18 cellular contexts compared by ENCODE assay signal in the genomic region with DNA sequence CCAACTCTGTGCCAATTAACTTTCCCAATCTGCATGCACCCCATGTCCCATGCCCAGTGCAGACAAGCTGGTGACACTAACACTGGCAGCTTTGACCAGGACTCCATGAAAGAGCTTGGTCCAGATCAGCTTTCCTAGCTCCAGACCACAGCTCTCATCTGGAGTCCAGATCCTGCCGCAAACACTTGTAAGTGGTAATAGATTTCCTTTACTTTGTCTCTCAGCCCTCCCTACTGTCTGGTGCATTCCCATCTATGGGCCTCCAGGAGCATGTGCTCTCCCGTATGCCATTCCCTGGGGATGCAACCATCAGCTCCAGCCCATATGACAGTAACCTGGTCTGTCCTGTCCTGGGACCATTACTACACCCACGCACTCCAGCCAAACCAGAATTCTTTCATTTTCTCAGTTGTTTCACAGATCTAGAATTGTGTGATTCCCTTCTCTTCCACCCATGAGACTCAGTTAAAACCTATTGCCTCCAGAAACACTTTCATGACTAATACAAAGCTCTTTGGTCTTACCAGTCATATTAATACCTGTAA. TPM values are rescaled to one million over a fixed set of nuclear protein-coding genes. Genes with fewer than 3 reads are reported as not detected.
A peak's percentile ranks its signal among the peaks of the same experiment; 100 is the strongest.
DNase-seq lines count a peak whose midpoint lies in the region; ATAC-seq, FAIRE-seq and TF ChIP-seq lines count a peak whose summit lies in the region.
"Had no signal": no experiment of that assay in that cellular context is flagged by ENCODE, and none has a peak within 500 bp of the region (broad histone marks: within the 10 kb centered on the region; RNA-seq: fewer than 3 reads in every experiment).

No MANE protein-coding gene starts in this region.

- H3K36me3 Mint-ChIP-seq in osteocyte (ENCODE audit: unreplicated experiment): peaks cover 1% of the 10 kb centered on the region

- H3K27me3 Mint-ChIP-seq in osteocyte (ENCODE audit: unreplicated experiment): no peaks in the 10 kb centered on the region

- ATAC-seq in GM19035 (IDR thresholded peaks at IDR 0.05; ENCODE audit: unreplicated experiment): no peak
- ATAC-seq: HepG2 had no signal

- peaks cover 25% of the 10 kb centered on the region for H3K4me1 Mint-ChIP-seq in osteocyte (ENCODE audit: unreplicated experiment)

- H3K9me3 ChIP-seq in left ventricle myocardium inferior (replicated peaks) (no peaks in the 10 kb centered on the region), right atrium auricular region (no peaks in the 10 kb centered on the region), tibial nerve (no peaks in the 10 kb centered on the region)

- H3K9me3 Mint-ChIP-seq in osteocyte (ENCODE audit: unreplicated experiment): no peaks in the 10 kb centered on the region

- H3K27ac ChIP-seq in left ventricle myocardium inferior (replicated peaks) (peak overlapping the region; percentile 69), right atrium auricular region (peak overlapping the region in 1 of 2 donors; percentile 43), tibial nerve (peak overlapping the region in 3 of 4 donors; percentile 54 to 97 (median 97))

- H3K4me3 ChIP-seq in left ventricle myocardium inferior (no peak overlapping the region), right atrium auricular region (no peak overlapping the region), tibial nerve (no peak overlapping the region)

- FAIRE-seq in HTR-8/SVneo (lab: Jason Lieb, UNC) (no peak), GM12891 (lab: Jason Lieb, UNC) (no peak)
- FAIRE-seq: G401.6, HepG2 had no signal

- TF ChIP-seq CTCF in left ventricle myocardium inferior (IDR thresholded peaks at IDR 0.05; ENCODE audit: borderline replicate concordance) (no peak), right atrium auricular region (IDR thresholded peaks at IDR 0.05) (no peak), osteocyte (IDR thresholded peaks at IDR 0.05) (no peak), tibial nerve (IDR thresholded peaks at IDR 0.05) (no peak)

- DNase-seq in left ventricle myocardium inferior (no peak), right atrium auricular region (ENCODE audit: low spot score) (no peak), fibroblast of peridontal ligament (ENCODE audit: extremely low read depth) (peak; percentile 27), osteocyte (ENCODE audit: extremely low spot score, unreplicated experiment) (no peak), tibial nerve (ENCODE audit: low spot score in 2 of 2) (no peak), HTR-8/SVneo (ENCODE audit: insufficient read length, low spot score) (no peak), GM12891 (ENCODE audit: insufficient read length, low spot score) (no peak)
- DNase-seq: DMS79 treated with DMSO at 0.1 percent for 48 hours, GOT3, Karpas-422, MM.1S, NCI-H1105, NCI-H1694 treated with DMSO at 0.1 percent for 48 hours, NCI-H774, SHP77 had no signal

- no peak for TF ChIP-seq EP300 in tibial nerve (IDR thresholded peaks at IDR 0.05)

- intact Hi-C loops in left ventricle myocardium inferior (cut with micrococcal nuclease): no loop called here

- no peak overlapping the region for H3K4me3 Mint-ChIP-seq in osteocyte (ENCODE audit: unreplicated experiment)

- peak overlapping the region; percentile 32 for H3K27ac Mint-ChIP-seq in osteocyte (ENCODE audit: unreplicated experiment)

- 86 to 87% methylated on average over 3 of the region's 3 CpGs for WGBS in tibial nerve, 2 donors

- H3K27me3 ChIP-seq in left ventricle myocardium inferior (ENCODE audit: low read depth) (no peaks in the 10 kb centered on the region), right atrium auricular region (no peaks in the 10 kb centered on the region), tibial nerve (no peaks in the 10 kb centered on the region)

- H3K36me3 ChIP-seq in left ventricle myocardium inferior (no peaks in the 10 kb centered on the region), right atrium auricular region (no peaks in the 10 kb centered on the region), tibial nerve (no peaks in the 10 kb centered on the region)

- peaks cover 53% of the 10 kb centered on the region for H3K4me1 ChIP-seq in left ventricle myocardium inferior
- H3K4me1 ChIP-seq in right atrium auricular region: peaks cover 0 to 25% of the 10 kb centered on the region in 2 donors
- peaks cover 0 to 58% (median 21%) of the 10 kb centered on the region in 4 donors for H3K4me1 ChIP-seq in tibial nerve

- TF ChIP-seq POLR2A in tibial nerve (IDR thresholded peaks at IDR 0.05) (no peak), GM12891 (IDR thresholded peaks at IDR 0.05; ENCODE audit: low read depth, low read length) (no peak)

TF ChIP-seq in GM12891, 5 proteins besides CTCF, POLR2A, EP300 and RAD21:
- no peak for TF ChIP-seq PAX5 (IDR thresholded peaks at IDR 0.05; ENCODE audit: insufficient read depth, low read length, severe bottlenecking)
- TF ChIP-seq POLR2AphosphoS5 (IDR thresholded peaks at IDR 0.05; ENCODE audit: low read depth, low read length): no peak
- no peak for TF ChIP-seq TAF1 (IDR thresholded peaks at IDR 0.05; ENCODE audit: low read depth, low read length)
- no peak for TF ChIP-seq SPI1 (IDR thresholded peaks at IDR 0.05; ENCODE audit: low read depth, low read length)
- no peak for TF ChIP-seq POU2F2 (IDR thresholded peaks at IDR 0.05; ENCODE audit: low read depth, low read length)

RNA-seq across cellular contexts. Expression of a gene that starts 4.9 kb away (rescaled TPM):
- total RNA-seq in left ventricle myocardium inferior (29.9 TPM), right atrium auricular region (10 to 100 TPM; 21.6 to 23.3 TPM), osteocyte (64.8 and 72.0 TPM in 2 replicates), tibial nerve (100 to 1,000 TPM in 1 of 4 donors, 10 to 100 TPM in 3; 52.7 to 125 (median 80.0) TPM)
- polyA plus RNA-seq in GM12891 (2012; ENCODE audit: low read depth, missing spikeins): 2.6 TPM
